15 cellular contexts compared by ENCODE assay signal in the genomic region with DNA sequence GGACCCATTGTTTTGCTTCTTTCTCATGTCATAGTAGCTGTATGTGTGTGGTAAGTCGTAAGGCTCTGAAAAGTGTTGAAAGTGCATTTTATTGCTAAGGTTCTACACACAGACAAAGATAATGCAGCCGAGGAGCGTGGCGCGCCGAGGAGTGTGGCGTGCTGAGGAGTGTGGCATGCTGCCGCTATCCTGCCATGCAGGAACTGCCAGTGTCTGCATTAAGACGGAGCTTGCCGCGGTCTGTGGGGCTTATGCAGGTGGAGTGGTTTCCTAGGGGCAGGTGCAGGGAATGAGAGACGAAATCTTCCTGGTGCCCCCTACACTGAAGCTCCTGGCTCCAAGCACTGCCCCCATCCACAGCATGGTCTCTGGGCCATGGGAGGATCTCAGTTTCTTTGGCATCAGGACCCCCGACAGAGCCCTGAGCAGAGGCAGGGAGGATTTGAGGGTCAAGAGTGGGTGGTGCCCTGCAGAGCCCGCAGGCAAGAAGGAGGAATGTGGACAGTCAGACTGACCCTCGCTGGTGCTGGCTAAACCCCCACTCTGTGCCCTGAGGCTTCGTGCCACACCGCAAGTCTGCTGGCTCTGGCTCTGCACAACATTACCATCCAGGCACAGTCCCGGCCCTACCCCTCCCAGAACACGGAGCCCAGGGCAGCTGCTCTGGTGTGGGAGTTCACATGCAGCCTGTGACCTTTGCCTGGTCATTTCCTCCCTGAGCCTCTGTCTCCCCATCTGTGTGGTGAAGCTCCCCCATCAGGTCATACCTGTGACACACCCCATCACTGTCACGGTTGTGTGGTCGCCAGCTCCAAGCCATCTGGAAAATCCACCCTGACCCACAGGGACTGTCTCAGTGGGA. TPM values are rescaled to one million over a fixed set of nuclear protein-coding genes. Genes with fewer than 3 reads are reported as not detected.
A peak's percentile ranks its signal among the peaks of the same experiment; 100 is the strongest.
DNase-seq lines count a peak whose midpoint lies in the region; ATAC-seq, FAIRE-seq and TF ChIP-seq lines count a peak whose summit lies in the region.
"Had no signal": no experiment of that assay in that cellular context is flagged by ENCODE, and none has a peak within 500 bp of the region (broad histone marks: within the 10 kb centered on the region; RNA-seq: fewer than 3 reads in every experiment).

No MANE protein-coding gene starts in this region.

- H3K9ac ChIP-seq in H1 (replicated peaks in 1 of 4; ENCODE audit: extremely low read depth in 1 of 4, low read depth in 3 of 4, low read length in 3 of 4), result no peak overlapping the region

- peaks cover 4% of the 10 kb centered on the region; the same call in 1 of the 2 replicates for H3K23me2 ChIP-seq in H1 (ENCODE audit: low read depth, low read length)

- peak overlapping the region; percentile 14; the same call in 1 of the 2 replicates for H4K8ac ChIP-seq in H1 (ENCODE audit: extremely low read depth, insufficient read depth, low read length)

- H3K9me3 ChIP-seq in H1 (ENCODE audit: insufficient read depth in 2 of 2, low read depth in 1 of 2, low read length in 1 of 2) (peaks cover 11 to 13% of the 10 kb centered on the region in 2 experiments), upper lobe of right lung (peaks cover 19% of the 10 kb centered on the region)

- no peak overlapping the region for H3K27ac ChIP-seq in H1 (ENCODE audit: low read depth, low read length)
- no peak overlapping the region for H3K27ac ChIP-seq in upper lobe of right lung

- intact Hi-C loops in cardiac septum (cut with DNase I) (no loop called here), left cardiac atrium (cut with DNase I) (no loop called here), upper lobe of right lung (cut with DNase I) (no loop called here)

- no peak overlapping the region for H3K18ac ChIP-seq in H1 (ENCODE audit: extremely low read depth, low read length)

- no peak overlapping the region; the same call in 1 of the 2 replicates for H2BK5ac ChIP-seq in H1 (ENCODE audit: low read depth, low read length)

- H3K14ac ChIP-seq in H1 (ENCODE audit: insufficient read length), result no peak overlapping the region

- TF ChIP-seq RAD21 in H1 (IDR thresholded peaks at IDR 0.05 in 1 of 2, conservative IDR thresholded peaks at IDR 0.05 in 1 of 2; ENCODE audit: low read depth in 2 of 2, low read length in 2 of 2), result no peak

- H2BK20ac ChIP-seq in H1 (ENCODE audit: low read length), result no peak overlapping the region

- H3K4ac ChIP-seq in H1 (replicated peaks; ENCODE audit: insufficient read length, low read depth, low read length), result no peak overlapping the region

- H3K27me3 Mint-ChIP-seq in neural crest cell (ENCODE audit: low read depth), result peaks cover 34% of the 10 kb centered on the region

- TF ChIP-seq CTCF in H1 (IDR thresholded peaks at IDR 0.05; ENCODE audit: control extremely low read depth in 1 of 3, insufficient read depth in 1 of 3, low read depth in 1 of 3, low read length in 3 of 3) (peak in 1 of 3 experiments; percentile 8; a peak in 1 of 4 replicates), neural crest cell (conservative IDR thresholded peaks at IDR 0.05) (no peak), upper lobe of right lung (IDR thresholded peaks at IDR 0.05) (no peak)

- no peak for TF ChIP-seq EP300 in H1 (IDR thresholded peaks at IDR 0.05; ENCODE audit: borderline replicate concordance in 1 of 2, low read depth in 2 of 2, low read length in 2 of 2)

- H3K4me1 ChIP-seq in H1 (replicated peaks in 1 of 4; ENCODE audit: control insufficient read depth in 3 of 4, insufficient read depth in 4 of 4, low read length in 3 of 4), result peaks cover 0 to 6% (median 2%) of the 10 kb centered on the region in 4 experiments; a peak in 3 of 7 replicates
- peaks cover 39% of the 10 kb centered on the region for H3K4me1 ChIP-seq in upper lobe of right lung

- TF ChIP-seq POLR2A in H1 (IDR thresholded peaks at IDR 0.05; ENCODE audit: control extremely low read depth in 1 of 2, low read depth in 2 of 2, low read length in 2 of 2), result no peak

- no peak overlapping the region for H3K27ac Mint-ChIP-seq in neural crest cell (ENCODE audit: unreplicated experiment)
- H3K27ac Mint-ChIP-seq: activated naive CD4-positive, alpha-beta T cell treated with anti-CD3 and anti-CD28 coated beads, Interleukin-2, amount 50 U/mL, for 72 hours; stimulated activated naive B cell treated with anti-CD40 and anti-IgM and Interleukin-4, amounts not matched to agents 10 μg/mL and 1 μg/mL and 100 μg/mL, for 72 hours had no signal

- H2BK12ac ChIP-seq in H1 (ENCODE audit: low read depth, low read length), result no peak overlapping the region

- H3K23ac ChIP-seq in H1 (ENCODE audit: insufficient read length), result no peak overlapping the region

- no peaks in the 10 kb centered on the region for H3K79me1 ChIP-seq in H1 (ENCODE audit: low read depth, low read length)

- H3K4me2 ChIP-seq in H1 (ENCODE audit: insufficient read depth in 1 of 2, low read depth in 2 of 2, low read length in 2 of 2), result no peak overlapping the region

- no peak overlapping the region for H2BK15ac ChIP-seq in H1 (ENCODE audit: low read length)

- peaks cover 0 to 7% of the 10 kb centered on the region in 2 experiments for H4K20me1 ChIP-seq in H1 (replicated peaks in 1 of 2; ENCODE audit: control insufficient read depth in 1 of 2, insufficient read depth in 2 of 2, low read length in 2 of 2)

- no peaks in the 10 kb centered on the region for H3K79me2 ChIP-seq in H1 (ENCODE audit: control insufficient read depth in 1 of 2, insufficient read depth in 2 of 2, low read length in 2 of 2)

- peaks cover 5 to 27% (median 15%) of the 10 kb centered on the region in 4 experiments for H3K27me3 ChIP-seq in H1 (replicated peaks in 1 of 4; ENCODE audit: control insufficient read depth in 3 of 4, extremely low read depth in 1 of 4, insufficient read depth in 3 of 4, low read length in 3 of 4)
- H3K27me3 ChIP-seq in upper lobe of right lung, result no peaks in the 10 kb centered on the region

- H2AFZ ChIP-seq in H1 (ENCODE audit: low read length), result no peak overlapping the region

- peaks cover 10% of the 10 kb centered on the region for H3K4me1 Mint-ChIP-seq in neural crest cell
- H3K4me1 Mint-ChIP-seq: central memory CD8-positive, alpha-beta T cell had no signal

- H3K4me3 Mint-ChIP-seq in neural crest cell, result peak overlapping the region; percentile 54
- H3K4me3 Mint-ChIP-seq: central memory CD8-positive, alpha-beta T cell; stimulated activated naive B cell treated with anti-CD40 and anti-IgM and Interleukin-4, amounts not matched to agents 10 μg/mL and 1 μg/mL and 100 μg/mL, for 72 hours had no signal

- H2AK5ac ChIP-seq in H1 (ENCODE audit: low read depth, low read length), result no peak overlapping the region

- H3K4me3 ChIP-seq in H1 (ENCODE audit: extremely low read depth in 1 of 4, insufficient read depth in 2 of 4, low read depth in 3 of 4, low read length in 4 of 4), result no peak overlapping the region
- H3K4me3 ChIP-seq in upper lobe of right lung, result no peak overlapping the region

- H3K36me3 ChIP-seq in H1 (ENCODE audit: control insufficient read depth in 2 of 4, insufficient read depth in 4 of 4, low read length in 3 of 4), result no peaks in the 10 kb centered on the region
- H3K36me3 ChIP-seq in upper lobe of right lung, result no peaks in the 10 kb centered on the region

- ATAC-seq in left cardiac atrium, result no peak
- ATAC-seq in upper lobe of right lung, result no peak
- ATAC-seq in HG03442 (IDR thresholded peaks at IDR 0.05; ENCODE audit: unreplicated experiment), result no peak
- no peak for ATAC-seq in HG02763 (IDR thresholded peaks at IDR 0.05; ENCODE audit: unreplicated experiment)
- no peak for ATAC-seq in GM19455 (IDR thresholded peaks at IDR 0.05; ENCODE audit: unreplicated experiment)
- ATAC-seq: activated naive CD4-positive, alpha-beta T cell treated with anti-CD3 and anti-CD28 coated beads, Interleukin-2, amount 50 U/mL, for 72 hours; sciatic nerve; stimulated activated naive B cell treated with anti-CD40 and anti-IgM and Interleukin-4, amounts not matched to agents 10 μg/mL and 1 μg/mL and 100 μg/mL, for 72 hours had no signal

- H3K36me3 Mint-ChIP-seq in neural crest cell (ENCODE audit: low read depth), result peaks cover 6% of the 10 kb centered on the region

- peaks cover 12% of the 10 kb centered on the region for H3K9me3 Mint-ChIP-seq in neural crest cell

- CTCF ChIA-PET in H1 (lab: Charles Lee; ENCODE audit: partially characterized antibody), result interaction anchor here (0.5 to 3.1 kb wide), 5 partner anchors 12 to 136 kb away, joined by 4 to 16 read pairs (median 5); no protein-coding TSS in a partner anchor

- no peak overlapping the region for H3K56ac ChIP-seq in H1 (replicated peaks; ENCODE audit: insufficient read length, low read depth, low read length)

- H4K91ac ChIP-seq in H1 (replicated peaks; ENCODE audit: insufficient read length, low read length), result no peak overlapping the region

- POLR2A ChIA-PET in H1 (lab: Charles Lee; ENCODE audit: partially characterized antibody), result interaction anchor here (2.5 kb wide), 1 partner anchor 8 kb away, joined by 7 read pairs; no protein-coding TSS in a partner anchor

- no peak overlapping the region for H2BK120ac ChIP-seq in H1 (replicated peaks; ENCODE audit: low read depth, low read length)

- 92% methylated on average over 19 of the region's 21 CpGs; no CpG with 5 or more reads in 1 of the 2 experiments for WGBS in H1 (ENCODE audit: extremely low coverage in 1 of 2, insufficient coverage in 1 of 2, insufficient read length in 1 of 2, insufficient replicate concordance in 2 of 2, low coverage in 1 of 2, low lambda C conversion rate in 2 of 2, missing lambda C conversion rate in 1 of 2), 2 experiments

- DNase-seq in cardiac septum (ENCODE audit: low spot score) (peak; percentile 68), left cardiac atrium (no peak), H1 (ENCODE audit: low read depth in 1 of 2, low spot score in 2 of 2) (no peak), neural crest cell (ENCODE audit: low read depth, low spot score) (no peak), upper lobe of right lung (peak; percentile 60)
- DNase-seq: KG1; NCI-H1436 treated with DMSO at 0.1 percent for 48 hours; stimulated activated naive B cell treated with anti-CD40 and anti-IgM and Interleukin-4, amounts not matched to agents 10 μg/mL and 1 μg/mL and 100 μg/mL, for 72 hours had no signal

- no peak overlapping the region for H4K5ac ChIP-seq in H1 (ENCODE audit: insufficient read length, low read depth, low read length)

- FAIRE-seq in H1 (lab: Jason Lieb, UNC), result no peak
- FAIRE-seq: keratinocyte had no signal

TF ChIP-seq in H1, 55 proteins besides CTCF, POLR2A, EP300 and RAD21 (continues in another document):
- no peak for TF ChIP-seq CBX5 (IDR thresholded peaks at IDR 0.05; ENCODE audit: low read depth, low read length)

RNA-seq across cellular contexts. Expression of a gene that starts 3.2 kb away (rescaled TPM):
- 9.7 TPM for total RNA-seq in cardiac septum
- 10 to 100 TPM; 12.2 to 31.9 TPM for total RNA-seq in left cardiac atrium
- 1.9 and 2.4 TPM in 2 replicates for total RNA-seq in H1 (2021; fragmentation: NEBNext Ultra II Directional; extraction: Animal tissue kit (Norgen Biotek cat#: 25700))
- 1.9 and 2.6 TPM in 2 replicates for polyA plus RNA-seq in H1 (2011; rRNA removed)
- 1.7 TPM for polyA plus RNA-seq in H1 (2011; cell fraction: cytosol; rRNA removed)
- polyA plus RNA-seq in H1 (2011; cell fraction: nucleus; rRNA removed), result 8.2 TPM
- 1.1 to 1.8 TPM (median 1.6 TPM) in 4 replicates for polyA plus RNA-seq in H1 (2012, experiment 1 of 2)
- polyA plus RNA-seq in H1 (2012, experiment 2 of 2), result 0.67 TPM
- 0.95 TPM for polyA plus RNA-seq in H1 (2013, experiment 1 of 2)
- 1.0 TPM for polyA plus RNA-seq in H1 (2013, experiment 2 of 2)
- 3.0 and 3.2 TPM in 2 replicates for polyA minus RNA-seq in H1 (2011; rRNA and poly(A)+ RNA removed)
- 5.0 TPM for polyA minus RNA-seq in H1 (2011; cell fraction: cytosol; rRNA and poly(A)+ RNA removed)
- polyA minus RNA-seq in H1 (2011; cell fraction: nucleus; rRNA and poly(A)+ RNA removed), result 11.6 TPM
- 0.16 and 0.30 TPM in 2 replicates for total RNA-seq in neural crest cell
- total RNA-seq in upper lobe of right lung, result 38.4 TPM

Comparison
In these comparisons a context has a peak if more than half of its experiments do, and no peak if none do; other contexts are left out.
1. DNase-seq: peak in cardiac septum (single experiment) and upper lobe of right lung (single experiment); none in left cardiac atrium (single experiment), H1 (0 of 2) and neural crest cell (single experiment).